In the genomic region with DNA sequence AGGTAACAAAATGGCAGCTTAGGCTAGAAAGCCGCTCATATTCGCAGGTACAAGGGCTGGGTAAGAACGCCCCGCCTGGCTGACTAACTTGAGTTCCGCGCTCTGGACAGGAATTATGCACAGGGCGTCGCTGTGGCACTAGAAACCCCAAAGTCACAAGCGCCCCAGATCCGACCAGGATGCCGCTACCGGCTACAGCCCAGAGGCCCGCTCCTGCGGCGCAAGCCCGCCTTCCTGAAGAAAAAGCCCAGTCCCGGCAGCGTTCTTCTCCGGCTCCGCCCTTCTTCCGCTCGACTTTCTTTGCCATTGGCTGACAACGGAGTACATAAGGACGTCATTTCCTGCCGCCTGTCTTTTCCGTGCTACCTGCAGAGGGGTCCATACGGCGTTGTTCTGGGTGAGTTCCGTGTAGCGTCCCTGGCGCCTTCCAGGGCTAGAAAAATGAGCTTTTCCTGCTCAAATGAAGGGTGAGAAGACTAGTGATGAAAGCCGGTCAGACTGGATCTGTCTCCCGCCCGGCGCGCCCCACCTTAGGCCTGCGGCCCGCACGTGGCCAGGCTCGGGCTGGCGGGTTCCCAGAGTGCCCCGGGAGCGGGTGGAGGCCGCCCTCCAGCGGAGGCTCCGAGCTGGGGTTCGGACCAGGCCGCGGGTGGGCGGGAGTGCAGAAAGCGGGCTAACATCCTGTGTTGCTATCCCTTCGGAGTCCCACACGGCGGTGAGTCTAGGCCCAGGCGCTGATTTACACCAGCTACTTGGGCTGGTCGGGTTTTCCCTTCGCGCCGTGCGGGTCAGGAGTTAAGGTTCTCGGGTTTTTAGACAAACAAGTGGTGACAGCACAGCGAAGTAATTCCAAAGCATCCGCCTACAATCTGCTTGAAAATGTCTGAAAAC, we compare ENCODE assay signal across 1 cellular context.
TF ChIP-seq lines count a peak whose summit lies in the region.

TSS of gene RPSA (plus strand) at position 353 of the 891 bp plus-strand sequence. CDS start 934 bp downstream, outside the sequence.

TF ChIP-seq in HepG2, 621 proteins besides CTCF, POLR2A, EP300 and RAD21 (continued from another document and continues in another):
- TF ChIP-seq NR1H2 (CRISPR knock-in tag; IDR thresholded peaks at IDR 0.05; ENCODE audit: borderline replicate concordance, low read depth) (no peak), ZNF75D (CRISPR knock-in tag; IDR thresholded peaks at IDR 0.05; ENCODE audit: borderline replicate concordance) (no peak), HNRNPK (IDR thresholded peaks at IDR 0.05; ENCODE audit: low read depth, low read length, poor library complexity, severe bottlenecking) (no peak), NCOA2 (CRISPR knock-in tag; IDR thresholded peaks at IDR 0.05) (peak; percentile 25; the same call in 1 of the 2 replicates), KLF13 (CRISPR knock-in tag; IDR thresholded peaks at IDR 0.05) (no peak), ZNF414 (CRISPR knock-in tag; IDR thresholded peaks at IDR 0.05) (no peak), PHF20 (CRISPR knock-in tag; IDR thresholded peaks at IDR 0.05) (peak; percentile 85), HBP1 (CRISPR knock-in tag; IDR thresholded peaks at IDR 0.05; ENCODE audit: low read depth) (peak; percentile 78; the same call in 1 of the 2 replicates), MBD4 (IDR thresholded peaks at IDR 0.05; ENCODE audit: borderline replicate concordance, low read length) (no peak), HDAC1 (CRISPR knock-in tag; IDR thresholded peaks at IDR 0.05) (peak; percentile 95), ZFP62 (CRISPR knock-in tag; IDR thresholded peaks at IDR 0.05) (no peak), ZNF205 (CRISPR knock-in tag; IDR thresholded peaks at IDR 0.05) (peak; percentile 80), MXD4 (CRISPR knock-in tag; IDR thresholded peaks at IDR 0.05) (peak; percentile 97), RAD51 (IDR thresholded peaks at IDR 0.05; ENCODE audit: borderline replicate concordance) (no peak), HNRNPUL1 (IDR thresholded peaks at IDR 0.05; ENCODE audit: low read depth, low read length) (no peak), ZFP36L2 (CRISPR knock-in tag; IDR thresholded peaks at IDR 0.05) (no peak), ZMYM3 (CRISPR knock-in tag; IDR thresholded peaks at IDR 0.05) (no peak), ZSCAN30 (CRISPR knock-in tag; IDR thresholded peaks at IDR 0.05) (no peak), ZBTB8A (CRISPR knock-in tag; IDR thresholded peaks at IDR 0.05; ENCODE audit: borderline replicate concordance, low read depth) (no peak; the same call in 1 of the 2 replicates), IRF2 (CRISPR knock-in tag; IDR thresholded peaks at IDR 0.05) (peak; percentile 61; the same call in 1 of the 2 replicates), ARNTL (CRISPR knock-in tag; IDR thresholded peaks at IDR 0.05) (peak; percentile 94), ZNF510 (CRISPR knock-in tag; IDR thresholded peaks at IDR 0.05; ENCODE audit: low read depth) (no peak), YEATS2 (CRISPR knock-in tag; IDR thresholded peaks at IDR 0.05; ENCODE audit: borderline replicate concordance) (peak; percentile 99), ZFP36 (IDR thresholded peaks at IDR 0.05; ENCODE audit: borderline replicate concordance, low read depth, low read length, partially characterized antibody) (no peak), NR3C1 (CRISPR knock-in tag; IDR thresholded peaks at IDR 0.05) (no peak), SRSF1 (optimal IDR thresholded peaks at IDR 0.05; ENCODE audit: low read depth, low read length) (peak; percentile 81), POLR2G (IDR thresholded peaks at IDR 0.05; ENCODE audit: low read depth, low read length) (peak; percentile 100), CHCHD3 (CRISPR knock-in tag; IDR thresholded peaks at IDR 0.05) (no peak; the same call in 1 of the 2 replicates), NFKB2 (CRISPR knock-in tag; IDR thresholded peaks at IDR 0.05; ENCODE audit: borderline replicate concordance) (peak; percentile 98; the same call in 1 of the 2 replicates), ZBTB1 (CRISPR knock-in tag; IDR thresholded peaks at IDR 0.05; ENCODE audit: borderline replicate concordance) (no peak), KMT2A (CRISPR knock-in tag; IDR thresholded peaks at IDR 0.05) (peak; percentile 65), ZNF224 (CRISPR knock-in tag; IDR thresholded peaks at IDR 0.05) (peak; percentile 78; the same call in 1 of the 2 replicates), ATF7 (IDR thresholded peaks at IDR 0.05) (peak; percentile 62), ATF7 (CRISPR knock-in tag; IDR thresholded peaks at IDR 0.05) (peak; percentile 36; the same call in 1 of the 2 replicates), TBX2 (CRISPR knock-in tag; IDR thresholded peaks at IDR 0.05; ENCODE audit: borderline replicate concordance) (peak; percentile 71; the same call in 1 of the 2 replicates), U2AF1 (optimal IDR thresholded peaks at IDR 0.05; ENCODE audit: low read depth, low read length) (peak; percentile 91), ZNF274 (CRISPR knock-in tag; IDR thresholded peaks at IDR 0.05) (peak; percentile 93), GFI1 (CRISPR knock-in tag; IDR thresholded peaks at IDR 0.05; ENCODE audit: borderline replicate concordance) (peak; percentile 42; the same call in 1 of the 2 replicates), ZNF44 (CRISPR knock-in tag; IDR thresholded peaks at IDR 0.05) (peak; percentile 88), ZBTB7B (CRISPR knock-in tag; IDR thresholded peaks at IDR 0.05) (peak; percentile 55; the same call in 1 of the 2 replicates), TBP (CRISPR knock-in tag; IDR thresholded peaks at IDR 0.05) (no peak), ZSCAN20 (CRISPR knock-in tag; IDR thresholded peaks at IDR 0.05; ENCODE audit: borderline replicate concordance) (no peak), GTF3A (CRISPR knock-in tag; conservative IDR thresholded peaks at IDR 0.05) (0 out of 2 replicates have a peak, but pooled peaks have one; percentile 70)
- TF ChIP-seq, protein P1, sequence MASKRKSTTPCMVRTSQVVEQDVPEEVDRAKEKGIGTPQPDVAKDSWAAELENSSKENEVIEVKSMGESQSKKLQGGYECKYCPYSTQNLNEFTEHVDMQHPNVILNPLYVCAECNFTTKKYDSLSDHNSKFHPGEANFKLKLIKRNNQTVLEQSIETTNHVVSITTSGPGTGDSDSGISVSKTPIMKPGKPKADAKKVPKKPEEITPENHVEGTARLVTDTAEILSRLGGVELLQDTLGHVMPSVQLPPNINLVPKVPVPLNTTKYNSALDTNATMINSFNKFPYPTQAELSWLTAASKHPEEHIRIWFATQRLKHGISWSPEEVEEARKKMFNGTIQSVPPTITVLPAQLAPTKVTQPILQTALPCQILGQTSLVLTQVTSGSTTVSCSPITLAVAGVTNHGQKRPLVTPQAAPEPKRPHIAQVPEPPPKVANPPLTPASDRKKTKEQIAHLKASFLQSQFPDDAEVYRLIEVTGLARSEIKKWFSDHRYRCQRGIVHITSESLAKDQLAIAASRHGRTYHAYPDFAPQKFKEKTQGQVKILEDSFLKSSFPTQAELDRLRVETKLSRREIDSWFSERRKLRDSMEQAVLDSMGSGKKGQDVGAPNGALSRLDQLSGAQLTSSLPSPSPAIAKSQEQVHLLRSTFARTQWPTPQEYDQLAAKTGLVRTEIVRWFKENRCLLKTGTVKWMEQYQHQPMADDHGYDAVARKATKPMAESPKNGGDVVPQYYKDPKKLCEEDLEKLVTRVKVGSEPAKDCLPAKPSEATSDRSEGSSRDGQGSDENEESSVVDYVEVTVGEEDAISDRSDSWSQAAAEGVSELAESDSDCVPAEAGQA (IDR thresholded peaks at IDR 0.05; ENCODE audit: low read depth), result no peak
- TF ChIP-seq, protein P1 (CRISPR knock-in tag; IDR thresholded peaks at IDR 0.05; ENCODE audit: borderline replicate concordance), result peak; percentile 60; the same call in 1 of the 2 replicates
- TF ChIP-seq, protein P2, sequence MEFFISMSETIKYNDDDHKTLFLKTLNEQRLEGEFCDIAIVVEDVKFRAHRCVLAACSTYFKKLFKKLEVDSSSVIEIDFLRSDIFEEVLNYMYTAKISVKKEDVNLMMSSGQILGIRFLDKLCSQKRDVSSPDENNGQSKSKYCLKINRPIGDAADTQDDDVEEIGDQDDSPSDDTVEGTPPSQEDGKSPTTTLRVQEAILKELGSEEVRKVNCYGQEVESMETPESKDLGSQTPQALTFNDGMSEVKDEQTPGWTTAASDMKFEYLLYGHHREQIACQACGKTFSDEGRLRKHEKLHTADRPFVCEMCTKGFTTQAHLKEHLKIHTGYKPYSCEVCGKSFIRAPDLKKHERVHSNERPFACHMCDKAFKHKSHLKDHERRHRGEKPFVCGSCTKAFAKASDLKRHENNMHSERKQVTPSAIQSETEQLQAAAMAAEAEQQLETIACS (CRISPR knock-in tag; IDR thresholded peaks at IDR 0.05), result no peak
- TF ChIP-seq, protein P3, sequence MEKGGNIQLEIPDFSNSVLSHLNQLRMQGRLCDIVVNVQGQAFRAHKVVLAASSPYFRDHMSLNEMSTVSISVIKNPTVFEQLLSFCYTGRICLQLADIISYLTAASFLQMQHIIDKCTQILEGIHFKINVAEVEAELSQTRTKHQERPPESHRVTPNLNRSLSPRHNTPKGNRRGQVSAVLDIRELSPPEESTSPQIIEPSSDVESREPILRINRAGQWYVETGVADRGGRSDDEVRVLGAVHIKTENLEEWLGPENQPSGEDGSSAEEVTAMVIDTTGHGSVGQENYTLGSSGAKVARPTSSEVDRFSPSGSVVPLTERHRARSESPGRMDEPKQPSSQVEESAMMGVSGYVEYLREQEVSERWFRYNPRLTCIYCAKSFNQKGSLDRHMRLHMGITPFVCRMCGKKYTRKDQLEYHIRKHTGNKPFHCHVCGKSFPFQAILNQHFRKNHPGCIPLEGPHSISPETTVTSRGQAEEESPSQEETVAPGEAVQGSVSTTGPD (CRISPR knock-in tag; IDR thresholded peaks at IDR 0.05), result 0 out of 2 replicates have a peak, but pooled peaks have one; percentile 57
- TF ChIP-seq, protein P4, sequence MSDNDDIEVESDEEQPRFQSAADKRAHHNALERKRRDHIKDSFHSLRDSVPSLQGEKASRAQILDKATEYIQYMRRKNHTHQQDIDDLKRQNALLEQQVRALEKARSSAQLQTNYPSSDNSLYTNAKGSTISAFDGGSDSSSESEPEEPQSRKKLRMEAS (IDR thresholded peaks at IDR 0.05), result peak; percentile 99
- TF ChIP-seq, protein P5, sequence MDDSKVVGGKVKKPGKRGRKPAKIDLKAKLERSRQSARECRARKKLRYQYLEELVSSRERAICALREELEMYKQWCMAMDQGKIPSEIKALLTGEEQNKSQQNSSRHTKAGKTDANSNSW (CRISPR knock-in tag; IDR thresholded peaks at IDR 0.05; ENCODE audit: borderline replicate concordance), result no peak
- TF ChIP-seq, protein P6, sequence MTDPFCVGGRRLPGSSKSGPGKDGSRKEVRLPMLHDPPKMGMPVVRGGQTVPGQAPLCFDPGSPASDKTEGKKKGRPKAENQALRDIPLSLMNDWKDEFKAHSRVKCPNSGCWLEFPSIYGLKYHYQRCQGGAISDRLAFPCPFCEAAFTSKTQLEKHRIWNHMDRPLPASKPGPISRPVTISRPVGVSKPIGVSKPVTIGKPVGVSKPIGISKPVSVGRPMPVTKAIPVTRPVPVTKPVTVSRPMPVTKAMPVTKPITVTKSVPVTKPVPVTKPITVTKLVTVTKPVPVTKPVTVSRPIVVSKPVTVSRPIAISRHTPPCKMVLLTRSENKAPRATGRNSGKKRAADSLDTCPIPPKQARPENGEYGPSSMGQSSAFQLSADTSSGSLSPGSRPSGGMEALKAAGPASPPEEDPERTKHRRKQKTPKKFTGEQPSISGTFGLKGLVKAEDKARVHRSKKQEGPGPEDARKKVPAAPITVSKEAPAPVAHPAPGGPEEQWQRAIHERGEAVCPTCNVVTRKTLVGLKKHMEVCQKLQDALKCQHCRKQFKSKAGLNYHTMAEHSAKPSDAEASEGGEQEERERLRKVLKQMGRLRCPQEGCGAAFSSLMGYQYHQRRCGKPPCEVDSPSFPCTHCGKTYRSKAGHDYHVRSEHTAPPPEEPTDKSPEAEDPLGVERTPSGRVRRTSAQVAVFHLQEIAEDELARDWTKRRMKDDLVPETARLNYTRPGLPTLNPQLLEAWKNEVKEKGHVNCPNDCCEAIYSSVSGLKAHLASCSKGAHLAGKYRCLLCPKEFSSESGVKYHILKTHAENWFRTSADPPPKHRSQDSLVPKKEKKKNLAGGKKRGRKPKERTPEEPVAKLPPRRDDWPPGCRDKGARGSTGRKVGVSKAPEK (CRISPR knock-in tag; IDR thresholded peaks at IDR 0.05; ENCODE audit: borderline replicate concordance), result peak; percentile 77; the same call in 1 of the 2 replicates
- TF ChIP-seq, protein P7, sequence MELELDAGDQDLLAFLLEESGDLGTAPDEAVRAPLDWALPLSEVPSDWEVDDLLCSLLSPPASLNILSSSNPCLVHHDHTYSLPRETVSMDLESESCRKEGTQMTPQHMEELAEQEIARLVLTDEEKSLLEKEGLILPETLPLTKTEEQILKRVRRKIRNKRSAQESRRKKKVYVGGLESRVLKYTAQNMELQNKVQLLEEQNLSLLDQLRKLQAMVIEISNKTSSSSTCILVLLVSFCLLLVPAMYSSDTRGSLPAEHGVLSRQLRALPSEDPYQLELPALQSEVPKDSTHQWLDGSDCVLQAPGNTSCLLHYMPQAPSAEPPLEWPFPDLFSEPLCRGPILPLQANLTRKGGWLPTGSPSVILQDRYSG (CRISPR knock-in tag; IDR thresholded peaks at IDR 0.05), result no peak; the same call in 1 of the 2 replicates
